Comparison of ENCODE assay signal across 16 cellular contexts in genomic region chr11:86206296-86206695, GRCh38. TPM values are rescaled to one million over a fixed set of nuclear protein-coding genes. Genes with fewer than 3 reads are reported as not detected.
DNase-seq lines count a peak whose midpoint lies in the region; FAIRE-seq and TF ChIP-seq lines count a peak whose summit lies in the region.
"Had no signal": no experiment of that assay in that cellular context is flagged by ENCODE, and none has a peak within 500 bp of the region (broad histone marks: within the 10 kb centered on the region; RNA-seq: fewer than 3 reads in every experiment).

No MANE protein-coding gene starts in this region.

- no peak overlapping the region for H3K18ac ChIP-seq in trophoblast cell (ENCODE audit: low read length)

- H3K27me3 ChIP-seq in Caco-2 (replicated peaks; ENCODE audit: control insufficient read depth, insufficient read depth, low read length) = no peaks in the 10 kb centered on the region
- H3K27me3 ChIP-seq in Karpas-422 (ENCODE audit: low read length) = no peaks in the 10 kb centered on the region
- H3K27me3 ChIP-seq in liver (ENCODE audit: control insufficient read depth in 4 of 4, insufficient read depth in 4 of 4, low read length in 3 of 4) = no peaks in the 10 kb centered on the region
- no peaks in the 10 kb centered on the region for H3K27me3 ChIP-seq in trophoblast cell (ENCODE audit: insufficient read depth, low read length)
- H3K27me3 ChIP-seq: BLaER1 had no signal

- no peak overlapping the region for H4K91ac ChIP-seq in trophoblast cell (ENCODE audit: low read depth, low read length)

- H2AFZ ChIP-seq in Karpas-422 (ENCODE audit: low read length) (peak overlapping the region; percentile 62), trophoblast cell (ENCODE audit: insufficient read depth, low read length, poor library complexity) (no peak overlapping the region)

- TF ChIP-seq POLR2A in H54 (IDR thresholded peaks at IDR 0.05; ENCODE audit: low read depth, low read length) = no peak

- no peak overlapping the region for H2BK120ac ChIP-seq in trophoblast cell (ENCODE audit: insufficient read depth, low read length, poor library complexity)

- TF ChIP-seq CTCF in Caco-2 (IDR thresholded peaks at IDR 0.05; ENCODE audit: insufficient read depth in 1 of 2, low read depth in 1 of 2, low read length in 1 of 2, severe bottlenecking in 1 of 2, unreplicated experiment in 1 of 2) (no peak), liver (IDR thresholded peaks at IDR 0.05; ENCODE audit: low read depth, low read length, missing input control) (no peak)

- no peaks in the 10 kb centered on the region for H3K79me1 ChIP-seq in trophoblast cell (ENCODE audit: low read length)

- H4K12ac ChIP-seq in trophoblast cell (ENCODE audit: low read depth, low read length) = no peak overlapping the region

- no peak overlapping the region for H2AK5ac ChIP-seq in trophoblast cell (ENCODE audit: low read length)

- H3K4me2 ChIP-seq in Karpas-422 (ENCODE audit: low read depth, low read length, poor library complexity, severe bottlenecking) = peak overlapping the region; percentile 0
- no peak overlapping the region for H3K4me2 ChIP-seq in trophoblast cell (ENCODE audit: low read length)
- H3K4me2 ChIP-seq: BLaER1 had no signal

- H3K23ac ChIP-seq in trophoblast cell (ENCODE audit: low read length) = no peak overlapping the region

- TF ChIP-seq RAD21 in liver (IDR thresholded peaks at IDR 0.05) = no peak

- no peaks in the 10 kb centered on the region for H4K20me1 ChIP-seq in Karpas-422 (ENCODE audit: insufficient read depth, low read depth, low read length)
- H4K20me1 ChIP-seq: BLaER1 had no signal

- peaks cover 38% of the 10 kb centered on the region for H3K4me1 Mint-ChIP-seq in Caco-2 (ENCODE audit: low read depth, unreplicated experiment)
- H3K4me1 Mint-ChIP-seq: CD4-positive, alpha-beta memory T cell had no signal

- no peak for FAIRE-seq in H54 (lab: Jason Lieb, UNC)

- H3K36me3 ChIP-seq in Caco-2 (ENCODE audit: control insufficient read depth, insufficient read depth, low read length) (no peaks in the 10 kb centered on the region), Karpas-422 (ENCODE audit: insufficient read depth, low read length) (no peaks in the 10 kb centered on the region), liver (ENCODE audit: control insufficient read depth in 4 of 4, insufficient read depth in 3 of 4, low read depth in 1 of 4, low read length in 3 of 4) (no peaks in the 10 kb centered on the region), trophoblast cell (ENCODE audit: control insufficient read depth in 1 of 2, insufficient read depth in 2 of 2, low read length in 2 of 2) (peaks cover 0 to 1% of the 10 kb centered on the region in 2 experiments)
- H3K36me3 ChIP-seq: BLaER1 had no signal

- no peaks in the 10 kb centered on the region for H3K27me3 Mint-ChIP-seq in Caco-2 (ENCODE audit: insufficient read depth, unreplicated experiment)
- H3K27me3 Mint-ChIP-seq: CD4-positive, alpha-beta memory T cell had no signal

- no peak overlapping the region for H3K14ac ChIP-seq in trophoblast cell (ENCODE audit: low read length)

- H2BK12ac ChIP-seq in trophoblast cell (ENCODE audit: low read length) = no peak overlapping the region

- no peaks in the 10 kb centered on the region for H3K79me2 ChIP-seq in Karpas-422 (ENCODE audit: low read length)
- no peaks in the 10 kb centered on the region for H3K79me2 ChIP-seq in trophoblast cell (ENCODE audit: control insufficient read depth, insufficient read depth, low read length, poor library complexity)

- no peaks in the 10 kb centered on the region for H3K9me3 Mint-ChIP-seq in Caco-2 (ENCODE audit: unreplicated experiment)
- H3K9me3 Mint-ChIP-seq: CD14-positive monocyte; CD4-positive, alpha-beta memory T cell; HFFc6 had no signal

- intact Hi-C loops in Caco-2 (cut with micrococcal nuclease; ENCODE audit: unreplicated experiment) = no loop called here

- no peaks in the 10 kb centered on the region for H3K9me2 ChIP-seq in Karpas-422 (replicated peaks; ENCODE audit: insufficient read depth, low read length)

- H3K36me3 Mint-ChIP-seq in Caco-2 (ENCODE audit: insufficient read depth, unreplicated experiment) = peaks cover 11% of the 10 kb centered on the region
- H3K36me3 Mint-ChIP-seq: CD4-positive, alpha-beta memory T cell had no signal

- no TSS peak for BruUV-seq in Caco-2 (replicated peaks; lab: Mats Ljungman, UMichigan)

- no peak overlapping the region for H3K9ac ChIP-seq in Karpas-422 (ENCODE audit: low read length)
- H3K9ac ChIP-seq in liver (ENCODE audit: low read depth in 1 of 2, low read length in 2 of 2) = no peak overlapping the region
- H3K9ac ChIP-seq in trophoblast cell (ENCODE audit: low read length) = no peak overlapping the region
- H3K9ac ChIP-seq: BLaER1 had no signal

- H3K27ac Mint-ChIP-seq in Caco-2 (ENCODE audit: unreplicated experiment) = peak overlapping the region; percentile 16
- H3K27ac Mint-ChIP-seq: CD4-positive, alpha-beta memory T cell; HFFc6 had no signal

- peak overlapping the region; percentile 86 for H3K27ac ChIP-seq in Karpas-422 (ENCODE audit: low read length)
- no peak overlapping the region for H3K27ac ChIP-seq in liver (ENCODE audit: low read depth in 1 of 2, low read length in 2 of 2)
- no peak overlapping the region for H3K27ac ChIP-seq in trophoblast cell (ENCODE audit: low read depth, low read length)
- H3K27ac ChIP-seq: BLaER1 had no signal

- no peak for DNase-seq in Caco-2
- DNase-seq in Karpas-422 = no peak
- DNase-seq in trophoblast cell = peak; percentile 71 to 95
- no peak for DNase-seq in midbrain (lab: John Stamatoyannopoulos, UW)
- no peak for DNase-seq in NCI-H748 treated with DMSO at 0.1 percent for 48 hours (lab: John Stamatoyannopoulos, UW)
- DNase-seq in H54 (ENCODE audit: insufficient read length, low spot score) = no peak
- DNase-seq in cortex of kidney (lab: John Stamatoyannopoulos, UW) = no peak
- DNase-seq: 8988T; Calu3; CD4-positive, alpha-beta memory T cell; DMS79 treated with DMSO at 0.1 percent for 48 hours; HCEC 1CT; HFFc6 had no signal

- 81% methylated on average over 2 of the region's 2 CpGs for WGBS in liver
- no CpG with 5 or more reads among the region's 2 CpGs for WGBS in trophoblast cell (ENCODE audit: extremely low coverage, insufficient coverage, insufficient read length)

- CTCF ChIA-PET in Caco-2 (lab: Charles Lee) = interaction anchor here (1.0 to 1.5 kb wide), 2 partner anchors 12 to 24 kb away, joined by 3 read pairs; no protein-coding TSS in a partner anchor

- POLR2A ChIA-PET in Caco-2 (lab: Charles Lee) = no interaction called here

- peaks cover 3% of the 10 kb centered on the region; the same call in 1 of the 2 replicates for H3K9me3 ChIP-seq in Caco-2
- no peaks in the 10 kb centered on the region for H3K9me3 ChIP-seq in Karpas-422 (ENCODE audit: low read length)
- no peaks in the 10 kb centered on the region for H3K9me3 ChIP-seq in liver (ENCODE audit: control insufficient read depth in 4 of 4, low read length in 3 of 4)
- no peaks in the 10 kb centered on the region for H3K9me3 ChIP-seq in trophoblast cell (ENCODE audit: insufficient read depth, low read depth, low read length)
- H3K9me3 ChIP-seq: BLaER1 had no signal

- peak overlapping the region; percentile 40 for H2BK5ac ChIP-seq in trophoblast cell (ENCODE audit: low read depth, low read length, poor library complexity)

- H3K4me3 ChIP-seq in Caco-2 (ENCODE audit: low read depth, low read length) (no peak overlapping the region), Karpas-422 (ENCODE audit: low read length) (no peak overlapping the region), liver (ENCODE audit: low read depth in 1 of 3, low read length in 3 of 3) (no peak overlapping the region), trophoblast cell (ENCODE audit: low read depth, low read length) (no peak overlapping the region)
- H3K4me3 ChIP-seq: BLaER1 had no signal

- H3K4me3 Mint-ChIP-seq in Caco-2 (ENCODE audit: unreplicated experiment) = no peak overlapping the region
- H3K4me3 Mint-ChIP-seq: CD4-positive, alpha-beta memory T cell; HFFc6 had no signal

- H4K8ac ChIP-seq in trophoblast cell (ENCODE audit: low read depth, low read length) = no peak overlapping the region

- H3K4ac ChIP-seq in trophoblast cell (ENCODE audit: low read depth, low read length) = no peak overlapping the region

- H3K4me1 ChIP-seq in Caco-2 (peaks cover 51% of the 10 kb centered on the region), Karpas-422 (ENCODE audit: low read length) (peaks cover 83% of the 10 kb centered on the region), liver (ENCODE audit: control insufficient read depth in 4 of 4, insufficient read depth in 4 of 4, low read length in 3 of 4) (peaks cover 0 to 4% (median 2%) of the 10 kb centered on the region in 4 donors), trophoblast cell (ENCODE audit: control insufficient read depth in 1 of 2, insufficient read depth in 2 of 2, low read length in 2 of 2) (peaks cover 3% of the 10 kb centered on the region in 2 experiments)

TF ChIP-seq in liver, 16 proteins besides CTCF, POLR2A, EP300 and RAD21:
- TF ChIP-seq TAF1 (conservative IDR thresholded peaks at IDR 0.05) (no peak), NR2F2 (IDR thresholded peaks at IDR 0.05) (peak; percentile 19)
TF ChIP-seq in liver: peak in this region for 1.

RNA-seq across cellular contexts. Expression of gene EED, which starts 38.3 kb away (rescaled TPM):
- total RNA-seq in Caco-2 (2022) = 68.3 and 75.5 TPM in 2 replicates
- 100 and 137 TPM in 2 replicates for total RNA-seq in Karpas-422 (2014; rRNA removed; shearing (Covaris generic); ENCODE audit: low replicate concordance)
- 10 to 100 TPM; 10.0 to 17.1 TPM for total RNA-seq in liver
- polyA plus RNA-seq in liver = 1 to 10 TPM; 5.4 to 6.3 TPM
- polyA plus RNA-seq in trophoblast cell (2013) = 18.9 and 20.8 TPM in 2 replicates

Comparison
In these comparisons a context has a peak if more than half of its experiments do, and no peak if none do; other contexts are left out.
1. DNase-seq: peak in trophoblast cell (2 of 2); none in Caco-2 (0 of 2), Karpas-422 (single experiment), midbrain (single experiment), NCI-H748 treated with DMSO at 0.1 percent for 48 hours (single experiment), H54 (single experiment) and cortex of kidney (single experiment).